In genomic region chr12:126773491-126773890, GRCh38 we compare ENCODE assay signal across 27 cellular contexts.
"Had no signal": no experiment of that assay in that cellular context is flagged by ENCODE, and none has a peak within 500 bp of the region (broad histone marks: within the 10 kb centered on the region; RNA-seq: fewer than 3 reads in every experiment).

No MANE protein-coding gene starts in this region.

- ATAC-seq: activated CD4-positive, CD25-positive, alpha-beta regulatory T cell treated with anti-CD3 and anti-CD28 coated beads, Interleukin-2, amount 50 U/mL, for 24 hours; esophagus mucosa; foreskin keratinocyte; heart right ventricle; left lung; mucosa of descending colon; right cardiac atrium; stimulated activated naive CD8-positive, alpha-beta T cell treated with anti-CD3 and anti-CD28 coated beads, Interleukin-15, Interleukin-2, amounts not matched to agents 100 U/mL and 50 U/mL, for 24 hours had no signal

- H3K27ac ChIP-seq: ascending aorta, cardiac muscle cell, foreskin keratinocyte, heart right ventricle, left lung, lower lobe of right lung, uterus, WERI-Rb-1 had no signal

- H3K9me3 Mint-ChIP-seq: type B pancreatic cell had no signal

- H3K4me1 ChIP-seq: ascending aorta, foreskin keratinocyte, heart right ventricle, left lung, lower lobe of right lung, uterus had no signal

- H3K36me3 Mint-ChIP-seq: brain, type B pancreatic cell had no signal

- DNase-seq: activated CD4-positive, alpha-beta T cell treated with anti-CD3 and anti-CD28 coated beads, Interleukin-2, amount 10 ng/mL, durations not matched to agents 7 days and 5 days; activated effector memory CD4-positive, alpha-beta T cell treated with Interleukin-2 at 50 U/mL for 16 hours; activated naive CD4-positive, alpha-beta T cell treated with Interleukin-2 at 50 U/mL for 16 hours; activated naive CD8-positive, alpha-beta T cell treated with anti-CD3 and anti-CD28 coated beads for 36 hours; activated T-cell treated with anti-CD3 and anti-CD28 coated beads for 4 hours; cortex of kidney; foreskin keratinocyte; heart right ventricle; kidney glomerular epithelial cell; left lung; lower lobe of right lung; mucosa of descending colon; posterior cingulate gyrus; right cardiac atrium; stimulated activated CD4-positive, alpha-beta T cell treated with anti-CD3 and anti-CD28 coated beads, Interleukin-15, amount 100 ng/mL, for 24 hours; stimulated activated CD4-positive, alpha-beta T cell treated with anti-CD3 and anti-CD28 coated beads, Interleukin-2, amount 100 ng/mL, for 24 hours; stimulated activated naive CD8-positive, alpha-beta T cell treated with anti-CD3 and anti-CD28 coated beads, Interleukin-15, Interleukin-2, amounts not matched to agents 100 U/mL and 50 U/mL, for 24 hours; T-helper 9 cell; uterus; WERI-Rb-1 had no signal

- H3K4me3 ChIP-seq: ascending aorta, cardiac muscle cell, heart right ventricle, left lung, lower lobe of right lung, mucosa of descending colon, uterus had no signal

- H3K27me3 Mint-ChIP-seq: activated CD4-positive, alpha-beta T cell treated with anti-CD3 and anti-CD28 coated beads, Interleukin-2, amount 10 ng/mL, durations not matched to agents 7 days and 5 days; type B pancreatic cell had no signal

- H3K4me3 Mint-ChIP-seq: activated CD4-positive, alpha-beta T cell treated with anti-CD3 and anti-CD28 coated beads, Interleukin-2, amount 10 ng/mL, durations not matched to agents 7 days and 5 days; activated naive CD8-positive, alpha-beta T cell treated with anti-CD3 and anti-CD28 coated beads for 36 hours; brain; nephron; type B pancreatic cell had no signal

- H3K36me3 ChIP-seq: ascending aorta, cardiac muscle cell, heart right ventricle, left lung, lower lobe of right lung, uterus, WERI-Rb-1 had no signal

- H3K4me1 Mint-ChIP-seq: brain, nephron had no signal

- H3K9me3 ChIP-seq: ascending aorta, left lung, lower lobe of right lung, uterus had no signal

- H3K27me3 ChIP-seq: ascending aorta, cardiac muscle cell, foreskin keratinocyte, left lung, uterus had no signal

- H3K27ac Mint-ChIP-seq: activated CD4-positive, alpha-beta T cell treated with anti-CD3 and anti-CD28 coated beads, Interleukin-2, amount 10 ng/mL, durations not matched to agents 7 days and 5 days; brain; nephron; type B pancreatic cell had no signal
